Comparison of ENCODE assay signal across 8 cellular contexts in genomic region chr5:122775713-122776084, GRCh38. TPM values are rescaled to one million over a fixed set of nuclear protein-coding genes. Genes with fewer than 3 reads are reported as not detected.
DNase-seq lines count a peak whose midpoint lies in the region; ATAC-seq and TF ChIP-seq lines count a peak whose summit lies in the region.

No MANE protein-coding gene starts in this region.

- H3K27me3 ChIP-seq in endodermal cell (ENCODE audit: control insufficient read depth, insufficient read depth, low read length, poor library complexity, severe bottlenecking), result no peaks in the 10 kb centered on the region
- H3K27me3 ChIP-seq in mucosa of stomach (ENCODE audit: control insufficient read depth, insufficient read depth, low read length), result no peaks in the 10 kb centered on the region

- no peak for DNase-seq in activated CD4-positive, alpha-beta T cell treated with anti-CD3 and anti-CD28 coated beads, Interleukin-2, amount 10 ng/mL, durations not matched to agents 7 days and 5 days
- no peak for DNase-seq in activated CD4-positive, alpha-beta T cell treated with anti-CD3 and anti-CD28 coated beads for 1 hour
- DNase-seq in SIG-M5 treated with dmso at 0.1 percent for 504 hours (lab: John Stamatoyannopoulos, UW; ENCODE audit: unreplicated experiment), result peak; percentile 83
- no peak for DNase-seq in endodermal cell

- no peak for ATAC-seq in HG02678 (IDR thresholded peaks at IDR 0.05; ENCODE audit: unreplicated experiment)
- no peak for ATAC-seq in GM18520 (IDR thresholded peaks at IDR 0.05; ENCODE audit: unreplicated experiment)
- no peak for ATAC-seq in HG02642 (IDR thresholded peaks at IDR 0.05; ENCODE audit: poor library complexity, unreplicated experiment)

- peaks cover 6% of the 10 kb centered on the region for H3K36me3 Mint-ChIP-seq in activated CD4-positive, alpha-beta T cell treated with anti-CD3 and anti-CD28 coated beads, Interleukin-2, amount 10 ng/mL, durations not matched to agents 7 days and 5 days (ENCODE audit: low read depth)
- peaks cover under 1% of the 10 kb centered on the region for H3K36me3 Mint-ChIP-seq in endodermal cell (ENCODE audit: low read depth)

- H3K27ac ChIP-seq in endodermal cell (ENCODE audit: low read depth, low read length), result no peak overlapping the region

- TF ChIP-seq CTCF in endodermal cell (conservative IDR thresholded peaks at IDR 0.05), result no peak

- peaks cover 4% of the 10 kb centered on the region for H3K4me1 ChIP-seq in endodermal cell (ENCODE audit: control insufficient read depth, insufficient read depth, low read length)
- H3K4me1 ChIP-seq in mucosa of stomach (ENCODE audit: control insufficient read depth, insufficient read depth, low read length), result peaks cover 8% of the 10 kb centered on the region

- H3K4me1 Mint-ChIP-seq in activated CD4-positive, alpha-beta T cell treated with anti-CD3 and anti-CD28 coated beads, Interleukin-2, amount 10 ng/mL, durations not matched to agents 7 days and 5 days, result peaks cover 30% of the 10 kb centered on the region
- H3K4me1 Mint-ChIP-seq in endodermal cell, result peaks cover 12% of the 10 kb centered on the region

- POLR2A ChIA-PET in activated CD4-positive, alpha-beta T cell treated with anti-CD3 and anti-CD28 coated beads, Interleukin-2, amount 10 ng/mL, durations not matched to agents 7 days and 5 days (lab: Charles Lee), result no interaction called here

- H3K4me3 Mint-ChIP-seq in activated CD4-positive, alpha-beta T cell treated with anti-CD3 and anti-CD28 coated beads, Interleukin-2, amount 10 ng/mL, durations not matched to agents 7 days and 5 days, result peak overlapping the region; percentile 93
- H3K4me3 Mint-ChIP-seq in endodermal cell, result peak overlapping the region; percentile 99

- H3K27me3 Mint-ChIP-seq in activated CD4-positive, alpha-beta T cell treated with anti-CD3 and anti-CD28 coated beads, Interleukin-2, amount 10 ng/mL, durations not matched to agents 7 days and 5 days, result peaks cover 14% of the 10 kb centered on the region
- H3K27me3 Mint-ChIP-seq in endodermal cell (ENCODE audit: insufficient read depth), result peaks cover 8% of the 10 kb centered on the region

- CTCF ChIA-PET in activated CD4-positive, alpha-beta T cell treated with anti-CD3 and anti-CD28 coated beads, Interleukin-2, amount 10 ng/mL, durations not matched to agents 7 days and 5 days (lab: Charles Lee), result interaction anchor here (1.4 to 1.5 kb wide), 2 partner anchors 8 to 41 kb away, joined by 4 to 5 read pairs; no protein-coding TSS in a partner anchor

- 3 to 20% methylated on average over 1 to 3 of the region's 4 CpGs for WGBS in endodermal cell (ENCODE audit: insufficient coverage in 1 of 2, insufficient read length in 1 of 2), 2 experiments

- H3K4me3 ChIP-seq in endodermal cell (ENCODE audit: low read length), result peak overlapping the region; percentile 84
- peak overlapping the region; percentile 90 for H3K4me3 ChIP-seq in mucosa of stomach (ENCODE audit: low read length)

- H3K9me3 ChIP-seq in endodermal cell (ENCODE audit: control insufficient read depth, low read length) (no peaks in the 10 kb centered on the region), mucosa of stomach (ENCODE audit: control insufficient read depth, low read length) (no peaks in the 10 kb centered on the region)

- no peaks in the 10 kb centered on the region for H3K36me3 ChIP-seq in endodermal cell (ENCODE audit: control insufficient read depth, insufficient read depth, low read length)
- H3K36me3 ChIP-seq in mucosa of stomach (ENCODE audit: control insufficient read depth, insufficient read depth, low read length), result no peaks in the 10 kb centered on the region

- H3K27ac Mint-ChIP-seq in activated CD4-positive, alpha-beta T cell treated with anti-CD3 and anti-CD28 coated beads, Interleukin-2, amount 10 ng/mL, durations not matched to agents 7 days and 5 days, result peak overlapping the region; percentile 93
- H3K27ac Mint-ChIP-seq in endodermal cell, result peak overlapping the region; percentile 96

- no peaks in the 10 kb centered on the region for H3K9me3 Mint-ChIP-seq in activated CD4-positive, alpha-beta T cell treated with anti-CD3 and anti-CD28 coated beads, Interleukin-2, amount 10 ng/mL, durations not matched to agents 7 days and 5 days
- H3K9me3 Mint-ChIP-seq in endodermal cell, result no peaks in the 10 kb centered on the region

- H3K9ac ChIP-seq in endodermal cell (ENCODE audit: extremely low read depth, low read length, poor library complexity, severe bottlenecking), result peak overlapping the region; percentile 89
- H3K9ac ChIP-seq in mucosa of stomach (ENCODE audit: low read length), result peak overlapping the region; percentile 97

RNA-seq across cellular contexts. Expression of gene SNX2, which starts 0.8 kb away (rescaled TPM):
- 10 to 100 TPM; 38.0 to 38.8 TPM for total RNA-seq in activated CD4-positive, alpha-beta T cell treated with anti-CD3 and anti-CD28 coated beads, Interleukin-2, amount 10 ng/mL, durations not matched to agents 7 days and 5 days
- 10 to 100 TPM; 69.8 to 83.2 TPM for total RNA-seq in endodermal cell
- 66.0 TPM for polyA plus RNA-seq in endodermal cell (2013, experiment 1 of 2)
- polyA plus RNA-seq in endodermal cell (2013, experiment 2 of 2), result 63.0 TPM
